13 cellular contexts compared by ENCODE assay signal in genomic region chr1:215001419-215002021, GRCh38.
A peak's percentile ranks its signal among the peaks of the same experiment; 100 is the strongest.
DNase-seq lines count a peak whose midpoint lies in the region; ATAC-seq, FAIRE-seq and TF ChIP-seq lines count a peak whose summit lies in the region.
"Had no signal": no experiment of that assay in that cellular context is flagged by ENCODE, and none has a peak within 500 bp of the region (broad histone marks: within the 10 kb centered on the region; RNA-seq: fewer than 3 reads in every experiment).

No MANE protein-coding gene starts in this region.

- H3K27me3 ChIP-seq in HepG2 (ENCODE audit: control insufficient read depth in 1 of 2, insufficient read depth in 2 of 2, low read length in 2 of 2) (no peaks in the 10 kb centered on the region), Caco-2 (replicated peaks; ENCODE audit: control insufficient read depth, insufficient read depth, low read length) (no peaks in the 10 kb centered on the region)

- H3K36me3 ChIP-seq in HepG2 (replicated peaks in 1 of 2; ENCODE audit: control insufficient read depth in 1 of 2, insufficient read depth in 2 of 2, low read length in 2 of 2): no peaks in the 10 kb centered on the region
- H3K36me3 ChIP-seq in Caco-2 (ENCODE audit: control insufficient read depth, insufficient read depth, low read length): no peaks in the 10 kb centered on the region

- H3K4me1 ChIP-seq in HepG2 (ENCODE audit: insufficient read depth, low read length) (no peaks in the 10 kb centered on the region), Caco-2 (peaks cover 31% of the 10 kb centered on the region)

- no peak for TF ChIP-seq RAD21 in HepG2 (CRISPR knock-in tag; IDR thresholded peaks at IDR 0.05)

- H3K4me2 ChIP-seq in HepG2 (ENCODE audit: low read depth, low read length): no peak overlapping the region

- WGBS in HepG2 (ENCODE audit: low lambda C conversion rate): 22% methylated on average over 4 of the region's 4 CpGs

- no peak for TF ChIP-seq EP300 in HepG2 (IDR thresholded peaks at IDR 0.05; ENCODE audit: low read depth in 2 of 2, low read length in 2 of 2)
- no peak for TF ChIP-seq EP300 in HepG2 (CRISPR knock-in tag; IDR thresholded peaks at IDR 0.05; ENCODE audit: borderline replicate concordance)

- DNase-seq in NOMO-1 treated with DMSO at 0.1 percent for 48 hours (lab: John Stamatoyannopoulos, UW; ENCODE audit: unreplicated experiment) (peak; percentile 80), HepG2 (ENCODE audit: low spot score) (no peak), GOT3 (lab: John Stamatoyannopoulos, UW) (no peak), cerebellar cortex (ENCODE audit: low spot score) (no peak), Caco-2 (no peak)
- DNase-seq: CD4-positive, CD25-positive, alpha-beta regulatory T cell; NCI-H1694; occipital lobe had no signal

- BruUV-seq in HepG2 (replicated peaks; lab: Mats Ljungman, UMichigan) (no TSS peak), Caco-2 (replicated peaks; lab: Mats Ljungman, UMichigan) (no TSS peak)

- CTCF ChIA-PET in HepG2 (lab: Yijun Ruan, JAX; ENCODE audit: low intra/inter-chr PET ratio, low total read pairs): no interaction called here
- CTCF ChIA-PET in Caco-2 (lab: Charles Lee): no interaction called here

- POLR2A ChIA-PET in HepG2 (lab: Yijun Ruan, JAX): no interaction called here
- POLR2A ChIA-PET in Caco-2 (lab: Charles Lee): no interaction called here

- intact Hi-C loops in HepG2 (cut with micrococcal nuclease; ENCODE audit: unreplicated experiment): no loop called here
- intact Hi-C loops in Caco-2 (cut with micrococcal nuclease; ENCODE audit: unreplicated experiment): loop anchor here (2.0 kb wide), 1 partner anchor 19 kb away; no protein-coding TSS in a partner anchor

- no peak for TF ChIP-seq CTCF in HepG2 (CRISPR knock-in tag; IDR thresholded peaks at IDR 0.05)
- no peak for TF ChIP-seq CTCF in Caco-2 (IDR thresholded peaks at IDR 0.05; ENCODE audit: insufficient read depth in 1 of 2, low read depth in 1 of 2, low read length in 1 of 2, severe bottlenecking in 1 of 2, unreplicated experiment in 1 of 2)

- no peaks in the 10 kb centered on the region for H3K79me2 ChIP-seq in HepG2 (ENCODE audit: insufficient read depth, low read length)

- no peak overlapping the region for H3K27ac Mint-ChIP-seq in Caco-2 (ENCODE audit: unreplicated experiment)
- H3K27ac Mint-ChIP-seq: activated T-helper 1 cell treated with anti-CD3 and anti-CD28 coated beads, Interleukin-12 subunit alpha, Interleukin-12 subunit beta, Interleukin-2, Interleukin-4 antibody, amounts not matched to agents 30 ng/mL and 10 ng/mL and 1 ng/mL, durations not matched to agents 14 hours and 24 hours and 36 hours; CD4-positive, CD25-positive, alpha-beta regulatory T cell had no signal

- peaks cover 6% of the 10 kb centered on the region for H3K36me3 Mint-ChIP-seq in Caco-2 (ENCODE audit: insufficient read depth, unreplicated experiment)
- H3K36me3 Mint-ChIP-seq: CD4-positive, CD25-positive, alpha-beta regulatory T cell had no signal

- H3K9me3 ChIP-seq in HepG2 (ENCODE audit: low read length): no peaks in the 10 kb centered on the region
- H3K9me3 ChIP-seq in Caco-2: no peaks in the 10 kb centered on the region

- TF ChIP-seq POLR2A in GM18505 (IDR thresholded peaks at IDR 0.05; ENCODE audit: borderline replicate concordance, extremely low read depth, insufficient read depth, insufficient read length) (no peak), HepG2 (IDR thresholded peaks at IDR 0.05; ENCODE audit: insufficient read depth in 1 of 2, low read depth in 2 of 2, low read length in 2 of 2) (no peak)

- no peaks in the 10 kb centered on the region for H3K27me3 Mint-ChIP-seq in Caco-2 (ENCODE audit: insufficient read depth, unreplicated experiment)
- H3K27me3 Mint-ChIP-seq: CD4-positive, CD25-positive, alpha-beta regulatory T cell had no signal

- in situ Hi-C loops in HepG2 (cut with HindIII; ENCODE audit: extremely low pct_ligation_motif_present, low pct_unique_long_range_greater_than_20kb): no loop called here

- H4K20me1 ChIP-seq in HepG2 (ENCODE audit: insufficient read depth, low read length): no peaks in the 10 kb centered on the region

- H3K4me3 Mint-ChIP-seq in Caco-2 (ENCODE audit: unreplicated experiment): no peak overlapping the region
- H3K4me3 Mint-ChIP-seq: activated T-helper 1 cell treated with anti-CD3 and anti-CD28 coated beads, Interleukin-12 subunit alpha, Interleukin-12 subunit beta, Interleukin-2, Interleukin-4 antibody, amounts not matched to agents 30 ng/mL and 10 ng/mL and 1 ng/mL, durations not matched to agents 14 hours and 24 hours and 36 hours; CD4-positive, CD25-positive, alpha-beta regulatory T cell had no signal

- no peak overlapping the region for H2AFZ ChIP-seq in HepG2 (ENCODE audit: low read length)

- ATAC-seq in GM18505 (IDR thresholded peaks at IDR 0.05; ENCODE audit: unreplicated experiment) (peak; percentile 87), GM21367 (IDR thresholded peaks at IDR 0.05; ENCODE audit: unreplicated experiment) (peak; percentile 94), HG03060 (IDR thresholded peaks at IDR 0.05; ENCODE audit: low read depth, unreplicated experiment) (peak; percentile 95), HepG2 (no peak)

- no peak for FAIRE-seq in HepG2 (lab: Jason Lieb, UNC)

- no peak overlapping the region for H3K27ac ChIP-seq in HepG2 (ENCODE audit: extremely low read length, insufficient read depth, low read length)
- H3K27ac ChIP-seq: SK-N-MC had no signal

- no peak overlapping the region for H3K9ac ChIP-seq in HepG2 (ENCODE audit: insufficient read depth, low read depth, low read length)

- H3K9me3 Mint-ChIP-seq in Caco-2 (ENCODE audit: unreplicated experiment): no peaks in the 10 kb centered on the region
- H3K9me3 Mint-ChIP-seq: activated T-helper 1 cell treated with anti-CD3 and anti-CD28 coated beads, Interleukin-12 subunit alpha, Interleukin-12 subunit beta, Interleukin-2, Interleukin-4 antibody, amounts not matched to agents 30 ng/mL and 10 ng/mL and 1 ng/mL, durations not matched to agents 14 hours and 24 hours and 36 hours had no signal

- peaks cover 21% of the 10 kb centered on the region for H3K4me1 Mint-ChIP-seq in Caco-2 (ENCODE audit: low read depth, unreplicated experiment)
- H3K4me1 Mint-ChIP-seq: CD4-positive, CD25-positive, alpha-beta regulatory T cell had no signal

- H3K4me3 ChIP-seq in HepG2 (replicated peaks in 1 of 3; ENCODE audit: insufficient read depth in 1 of 3, low read depth in 2 of 3, low read length in 3 of 3): no peak overlapping the region
- H3K4me3 ChIP-seq in Caco-2 (ENCODE audit: low read depth, low read length): no peak overlapping the region
- H3K4me3 ChIP-seq: SK-N-MC had no signal

TF ChIP-seq in HepG2, 621 proteins besides CTCF, POLR2A, EP300 and RAD21 (continues in another document):
- TF ChIP-seq SP140L (CRISPR knock-in tag; IDR thresholded peaks at IDR 0.05; ENCODE audit: borderline replicate concordance) (no peak), CEBPZ (IDR thresholded peaks at IDR 0.05; ENCODE audit: low read length) (no peak), ZNF75D (CRISPR knock-in tag; IDR thresholded peaks at IDR 0.05; ENCODE audit: borderline replicate concordance) (no peak), NBN (conservative IDR thresholded peaks at IDR 0.05) (no peak), TBP (CRISPR knock-in tag; IDR thresholded peaks at IDR 0.05) (no peak), SP5 (CRISPR knock-in tag; IDR thresholded peaks at IDR 0.05; ENCODE audit: borderline replicate concordance, low read depth) (no peak)
- TF ChIP-seq, protein P1, sequence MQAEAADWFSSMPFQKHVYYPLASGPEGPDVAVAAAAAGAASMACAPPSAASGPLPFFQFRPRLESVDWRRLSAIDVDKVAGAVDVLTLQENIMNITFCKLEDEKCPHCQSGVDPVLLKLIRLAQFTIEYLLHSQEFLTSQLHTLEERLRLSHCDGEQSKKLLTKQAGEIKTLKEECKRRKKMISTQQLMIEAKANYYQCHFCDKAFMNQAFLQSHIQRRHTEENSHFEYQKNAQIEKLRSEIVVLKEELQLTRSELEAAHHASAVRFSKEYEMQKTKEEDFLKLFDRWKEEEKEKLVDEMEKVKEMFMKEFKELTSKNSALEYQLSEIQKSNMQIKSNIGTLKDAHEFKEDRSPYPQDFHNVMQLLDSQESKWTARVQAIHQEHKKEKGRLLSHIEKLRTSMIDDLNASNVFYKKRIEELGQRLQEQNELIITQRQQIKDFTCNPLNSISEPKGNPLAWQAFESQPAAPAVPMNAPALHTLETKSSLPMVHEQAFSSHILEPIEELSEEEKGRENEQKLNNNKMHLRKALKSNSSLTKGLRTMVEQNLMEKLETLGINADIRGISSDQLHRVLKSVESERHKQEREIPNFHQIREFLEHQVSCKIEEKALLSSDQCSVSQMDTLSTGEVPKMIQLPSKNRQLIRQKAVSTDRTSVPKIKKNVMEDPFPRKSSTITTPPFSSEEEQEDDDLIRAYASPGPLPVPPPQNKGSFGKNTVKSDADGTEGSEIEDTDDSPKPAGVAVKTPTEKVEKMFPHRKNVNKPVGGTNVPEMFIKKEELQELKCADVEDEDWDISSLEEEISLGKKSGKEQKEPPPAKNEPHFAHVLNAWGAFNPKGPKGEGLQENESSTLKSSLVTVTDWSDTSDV (CRISPR knock-in tag; IDR thresholded peaks at IDR 0.05): no peak
